In genomic region chr15:56886878-56887781, GRCh38 we compare ENCODE assay signal across 8 cellular contexts. TPM values are rescaled to one million over a fixed set of nuclear protein-coding genes. Genes with fewer than 3 reads are reported as not detected.
DNase-seq lines count a peak whose midpoint lies in the region; ATAC-seq lines count a peak whose summit lies in the region.

No MANE protein-coding gene starts in this region.

- H3K27ac Mint-ChIP-seq in activated CD4-positive, alpha-beta T cell treated with anti-CD3 and anti-CD28 coated beads, Interleukin-2, amount 10 ng/mL, durations not matched to agents 7 days and 5 days, result peak overlapping the region; percentile 87

- H3K4me3 Mint-ChIP-seq in activated CD4-positive, alpha-beta T cell treated with anti-CD3 and anti-CD28 coated beads, Interleukin-2, amount 10 ng/mL, durations not matched to agents 7 days and 5 days, result peak overlapping the region; percentile 77

- peak overlapping the region; percentile 80 to 95 (median 86) for H3K9ac ChIP-seq in BLaER1 treated with 17β-estradiol and CSF1 and Interleukin-3, amounts not matched to agents 10 nM and 100 nM

- H3K27ac ChIP-seq in BLaER1 treated with 17β-estradiol and CSF1 and Interleukin-3, amounts not matched to agents 10 nM and 100 nM, result peak overlapping the region; percentile 71 to 94 (median 90)

- CTCF ChIA-PET in activated CD4-positive, alpha-beta T cell treated with anti-CD3 and anti-CD28 coated beads, Interleukin-2, amount 10 ng/mL, durations not matched to agents 7 days and 5 days (lab: Charles Lee), result interaction anchor here (1.0 kb wide), 1 partner anchor 27 kb away, joined by 3 read pairs; no protein-coding TSS in a partner anchor

- POLR2A ChIA-PET in activated CD4-positive, alpha-beta T cell treated with anti-CD3 and anti-CD28 coated beads, Interleukin-2, amount 10 ng/mL, durations not matched to agents 7 days and 5 days (lab: Charles Lee), result interaction anchor here (1.2 kb wide), 1 partner anchor 31 kb away, joined by 6 read pairs; the partner anchor contains the start of gene TCF12

- H3K4me1 ChIP-seq in BLaER1 treated with 17β-estradiol and CSF1 and Interleukin-3, amounts not matched to agents 10 nM and 100 nM, result peaks cover 13 to 45% (median 21%) of the 10 kb centered on the region in 10 experiments

- H4K20me1 ChIP-seq in BLaER1 treated with 17β-estradiol and CSF1 and Interleukin-3, amounts not matched to agents 10 nM and 100 nM, result no peaks in the 10 kb centered on the region

- H3K4me1 Mint-ChIP-seq in activated CD4-positive, alpha-beta T cell treated with anti-CD3 and anti-CD28 coated beads, Interleukin-2, amount 10 ng/mL, durations not matched to agents 7 days and 5 days, result peaks cover 25% of the 10 kb centered on the region

- no peaks in the 10 kb centered on the region for H3K9me3 Mint-ChIP-seq in activated CD4-positive, alpha-beta T cell treated with anti-CD3 and anti-CD28 coated beads, Interleukin-2, amount 10 ng/mL, durations not matched to agents 7 days and 5 days

- H3K4me2 ChIP-seq in BLaER1 treated with 17β-estradiol and CSF1 and Interleukin-3, amounts not matched to agents 10 nM and 100 nM, result peak overlapping the region; percentile 80 to 97 (median 92)

- H3K36me3 ChIP-seq in BLaER1 treated with 17β-estradiol and CSF1 and Interleukin-3, amounts not matched to agents 10 nM and 100 nM, result no peaks in the 10 kb centered on the region

- ATAC-seq in HG03442 (IDR thresholded peaks at IDR 0.05; ENCODE audit: unreplicated experiment) (peak; percentile 85), left lobe of liver (peak; percentile 93)

- H3K36me3 Mint-ChIP-seq in activated CD4-positive, alpha-beta T cell treated with anti-CD3 and anti-CD28 coated beads, Interleukin-2, amount 10 ng/mL, durations not matched to agents 7 days and 5 days (ENCODE audit: low read depth), result peaks cover 2% of the 10 kb centered on the region

- DNase-seq in GM19240 (ENCODE audit: insufficient read length, low spot score), result peak; percentile 53
- DNase-seq in NCI-H510A treated with DMSO at 0.1 percent for 48 hours (lab: John Stamatoyannopoulos, UW), result peak; percentile 81
- peak; percentile 73 for DNase-seq in activated CD4-positive, alpha-beta T cell treated with anti-CD3 and anti-CD28 coated beads, Interleukin-2, amount 10 ng/mL, durations not matched to agents 7 days and 5 days
- peak; percentile 78 for DNase-seq in cortex of kidney (lab: John Stamatoyannopoulos, UW)
- peak; percentile 97 for DNase-seq in left lobe of liver (ENCODE audit: low spot score)
- peak; percentile 82 for DNase-seq in stimulated activated CD4-positive, alpha-beta T cell treated with anti-CD3 and anti-CD28 coated beads, Interleukin-1b, Interleukin-23, amount 100 ng/mL, for 48 hours

- H3K27me3 Mint-ChIP-seq in activated CD4-positive, alpha-beta T cell treated with anti-CD3 and anti-CD28 coated beads, Interleukin-2, amount 10 ng/mL, durations not matched to agents 7 days and 5 days, result peaks cover 4% of the 10 kb centered on the region

- H3K9me3 ChIP-seq in BLaER1 treated with 17β-estradiol and CSF1 and Interleukin-3, amounts not matched to agents 10 nM and 100 nM (replicated peaks in 1 of 11), result no peaks in the 10 kb centered on the region

- H3K4me3 ChIP-seq in BLaER1 treated with 17β-estradiol and CSF1 and Interleukin-3, amounts not matched to agents 10 nM and 100 nM, result peak overlapping the region; percentile 61 to 76 (median 68)

- no peaks in the 10 kb centered on the region for H3K27me3 ChIP-seq in BLaER1 treated with 17β-estradiol and CSF1 and Interleukin-3, amounts not matched to agents 10 nM and 100 nM

RNA-seq across cellular contexts. Expression of gene TCF12, which starts 31.3 kb away (rescaled TPM):
- total RNA-seq in activated CD4-positive, alpha-beta T cell treated with anti-CD3 and anti-CD28 coated beads, Interleukin-2, amount 10 ng/mL, durations not matched to agents 7 days and 5 days, result 10 to 100 TPM; 50.9 to 60.8 TPM
- 29.8 TPM for total RNA-seq in left lobe of liver

Comparison
In these comparisons a context has a peak if more than half of its experiments do, and no peak if none do; other contexts are left out.
1. Peak in every context shown above with its lines: DNase-seq, ATAC-seq, H3K4me3 ChIP-seq and H3K27ac ChIP-seq.